ENCODE assay signal across 23 cellular contexts in genomic region chr19:28594737-28595136, GRCh38.
"Had no signal": no experiment of that assay in that cellular context is flagged by ENCODE, and none has a peak within 500 bp of the region (broad histone marks: within the 10 kb centered on the region; RNA-seq: fewer than 3 reads in every experiment).

No MANE protein-coding gene starts in this region.

- ATAC-seq: foreskin keratinocyte; gastrocnemius medialis; heart right ventricle; left cardiac atrium; left lung; left ventricle myocardium superior; lower lobe of right lung; mucosa of descending colon; naive thymus-derived CD8-positive, alpha-beta T cell had no signal

- H3K4me3 ChIP-seq: coronary artery, dorsolateral prefrontal cortex, esophagus muscularis mucosa, gastrocnemius medialis, heart right ventricle, left lung, lower lobe of right lung, mucosa of descending colon had no signal

- H3K27me3 ChIP-seq: foreskin keratinocyte, gastrocnemius medialis, left lung had no signal

- H3K4me1 ChIP-seq: esophagus muscularis mucosa, foreskin keratinocyte, gastrocnemius medialis, heart right ventricle, left lung, lower lobe of right lung had no signal

- DNase-seq: dermis blood vessel endothelial cell; dorsolateral prefrontal cortex; effector CD4-positive, alpha-beta T cell; effector memory CD4-positive, alpha-beta T cell; foreskin keratinocyte; gastrocnemius medialis; glutamatergic neuron; head of caudate nucleus; heart right ventricle; hippocampal formation; left cardiac atrium; left lung; left ventricle myocardium superior; lower lobe of right lung; mesenchymal stem cell; mucosa of descending colon; naive B cell; naive thymus-derived CD8-positive, alpha-beta T cell had no signal

- H3K9me3 ChIP-seq: gastrocnemius medialis, heart right ventricle, left lung, lower lobe of right lung, mucosa of descending colon had no signal

- H3K27ac ChIP-seq: coronary artery, dorsolateral prefrontal cortex, esophagus muscularis mucosa, foreskin keratinocyte, gastrocnemius medialis, heart right ventricle, left lung, lower lobe of right lung had no signal

- FAIRE-seq: endothelial cell of umbilical vein, islet of Langerhans, keratinocyte had no signal

- H3K36me3 ChIP-seq: esophagus muscularis mucosa, gastrocnemius medialis, heart right ventricle, left lung, lower lobe of right lung had no signal
